In genomic region chr3:69204315-69204957, GRCh38 we compare ENCODE assay signal across 8 cellular contexts.
DNase-seq lines count a peak whose midpoint lies in the region; ATAC-seq and TF ChIP-seq lines count a peak whose summit lies in the region.

No MANE protein-coding gene starts in this region.

- peak overlapping the region; percentile 16; the same call in 1 of the 2 replicates for H3K4me3 ChIP-seq in GM08714 (ENCODE audit: low read length)
- no peak overlapping the region for H3K4me3 ChIP-seq in epithelial cell of esophagus (ENCODE audit: low read length)

- no peak for TF ChIP-seq CTCF in epithelial cell of esophagus (IDR thresholded peaks at IDR 0.05; ENCODE audit: insufficient read depth, low read depth, low read length, missing control alignments)

- ATAC-seq in GM21381 (IDR thresholded peaks at IDR 0.05; ENCODE audit: unreplicated experiment) (peak; percentile 85), HG03565 (IDR thresholded peaks at IDR 0.05; ENCODE audit: unreplicated experiment) (peak; percentile 83)

- DNase-seq in epithelial cell of esophagus (ENCODE audit: low read depth) (peak; percentile 88), AG08395 (ENCODE audit: low spot score) (no peak), HuH-7 (ENCODE audit: low spot score) (no peak), NCI-H510A (lab: John Stamatoyannopoulos, UW) (no peak), cortex of kidney (lab: John Stamatoyannopoulos, UW) (no peak)
